9 cellular contexts compared by ENCODE assay signal in genomic region chr13:33109801-33110200, GRCh38.
DNase-seq lines count a peak whose midpoint lies in the region; ATAC-seq and TF ChIP-seq lines count a peak whose summit lies in the region.
"Had no signal": no experiment of that assay in that cellular context is flagged by ENCODE, and none has a peak within 500 bp of the region (broad histone marks: within the 10 kb centered on the region; RNA-seq: fewer than 3 reads in every experiment).

No MANE protein-coding gene starts in this region.

- peak overlapping the region in 1 of 2 experiments; percentile 18 for H3K18ac ChIP-seq in mesenchymal stem cell (ENCODE audit: low read depth in 1 of 2, low read length in 2 of 2)

- H3K9me3 ChIP-seq in DOHH2 (ENCODE audit: control insufficient read depth, insufficient read depth, low read length) (no peaks in the 10 kb centered on the region), mesenchymal stem cell (ENCODE audit: control insufficient read depth, low read length) (no peaks in the 10 kb centered on the region)
- H3K9me3 ChIP-seq in effector memory CD4-positive, alpha-beta T cell (ENCODE audit: control insufficient read depth, low read length), result no peaks in the 10 kb centered on the region

- intact Hi-C loops in activated B cell treated with CpG ODN at 0.5 μM for 24 hours (cut with micrococcal nuclease), result no loop called here

- TF ChIP-seq CTCF in DOHH2 (IDR thresholded peaks at IDR 0.05; ENCODE audit: low read depth, low read length, poor library complexity, severe bottlenecking) (peak; percentile 73), activated B cell treated with CpG ODN at 0.5 μM for 24 hours (IDR thresholded peaks at IDR 0.05) (no peak)

- no peak overlapping the region for H4K91ac ChIP-seq in mesenchymal stem cell (ENCODE audit: low read length)

- ATAC-seq in GM21526 (IDR thresholded peaks at IDR 0.05; ENCODE audit: low FRiP score, unreplicated experiment), result peak; percentile 46
- no peak for ATAC-seq in activated B cell treated with CpG ODN at 0.5 μM for 24 hours (ENCODE audit: low read depth)
- ATAC-seq in GM21360 (IDR thresholded peaks at IDR 0.05; ENCODE audit: unreplicated experiment), result no peak

- CTCF ChIA-PET in activated B cell treated with CpG ODN at 0.5 μM for 24 hours (lab: Charles Lee), result no interaction called here

- H3K4me1 ChIP-seq in DOHH2 (ENCODE audit: control insufficient read depth, low read length), result peaks cover 55% of the 10 kb centered on the region
- peaks cover 15% of the 10 kb centered on the region for H3K4me1 ChIP-seq in mesenchymal stem cell (ENCODE audit: control insufficient read depth, insufficient read depth, low read depth, low read length)
- H3K4me1 ChIP-seq in effector memory CD4-positive, alpha-beta T cell (ENCODE audit: control insufficient read depth, insufficient read depth, low read length, poor library complexity, severe bottlenecking), result no peaks in the 10 kb centered on the region

- no peaks in the 10 kb centered on the region for H3K9me3 Mint-ChIP-seq in activated B cell treated with CpG ODN at 0.5 μM for 24 hours

- H3K27me3 ChIP-seq in DOHH2 (ENCODE audit: control insufficient read depth, low read length), result no peaks in the 10 kb centered on the region
- no peaks in the 10 kb centered on the region for H3K27me3 ChIP-seq in mesenchymal stem cell (ENCODE audit: control insufficient read depth in 1 of 2, insufficient read depth in 1 of 2, low read length in 2 of 2)
- H3K27me3 ChIP-seq in effector memory CD4-positive, alpha-beta T cell (replicated peaks; ENCODE audit: control insufficient read depth, insufficient read depth, low read length, poor library complexity, severe bottlenecking), result no peaks in the 10 kb centered on the region

- H3K79me2 ChIP-seq in DOHH2 (ENCODE audit: control insufficient read depth, low read length), result no peaks in the 10 kb centered on the region

- H2BK15ac ChIP-seq in mesenchymal stem cell (ENCODE audit: low read depth, poor library complexity, severe bottlenecking), result no peak overlapping the region

- no peak overlapping the region for H3K14ac ChIP-seq in mesenchymal stem cell (ENCODE audit: low read length in 2 of 2)

- H3K36me3 Mint-ChIP-seq in activated B cell treated with CpG ODN at 0.5 μM for 24 hours (ENCODE audit: low read depth), result no peaks in the 10 kb centered on the region

- peak overlapping the region in 1 of 2 experiments; percentile 18 for H3K4ac ChIP-seq in mesenchymal stem cell (ENCODE audit: low read depth in 1 of 2, low read length in 2 of 2)

- POLR2A ChIA-PET in activated B cell treated with CpG ODN at 0.5 μM for 24 hours (lab: Charles Lee), result no interaction called here

- H2AFZ ChIP-seq in mesenchymal stem cell (ENCODE audit: low read depth, low read length), result no peak overlapping the region

- peak overlapping the region; percentile 17 for H3K4me3 Mint-ChIP-seq in activated B cell treated with CpG ODN at 0.5 μM for 24 hours

- H2AK5ac ChIP-seq in mesenchymal stem cell (ENCODE audit: low read length, severe bottlenecking), result peak overlapping the region; percentile 64

- H3K27me3 Mint-ChIP-seq in activated B cell treated with CpG ODN at 0.5 μM for 24 hours, result peaks cover 20% of the 10 kb centered on the region

- no peak overlapping the region for H2BK5ac ChIP-seq in mesenchymal stem cell (ENCODE audit: low read depth, low read length, poor library complexity, severe bottlenecking)

- H3F3A ChIP-seq in DOHH2 (ENCODE audit: control insufficient read depth, insufficient read depth), result no peaks in the 10 kb centered on the region

- no peaks in the 10 kb centered on the region for H4K20me1 ChIP-seq in DOHH2 (ENCODE audit: control insufficient read depth, insufficient read depth, low read depth, low read length)

- H3K4me2 ChIP-seq in DOHH2 (ENCODE audit: low read length) (peak overlapping the region; percentile 91), mesenchymal stem cell (ENCODE audit: low read length, poor library complexity, severe bottlenecking) (no peak overlapping the region)

- H3K36me3 ChIP-seq in DOHH2 (ENCODE audit: control insufficient read depth, low read length) (no peaks in the 10 kb centered on the region), mesenchymal stem cell (ENCODE audit: control insufficient read depth in 1 of 2, insufficient read depth in 2 of 2, low read depth in 1 of 2, low read length in 2 of 2) (peaks cover 55 to 71% of the 10 kb centered on the region in 2 experiments)
- H3K36me3 ChIP-seq in effector memory CD4-positive, alpha-beta T cell (ENCODE audit: control insufficient read depth, insufficient read depth, low read length), result no peaks in the 10 kb centered on the region

- DNase-seq in activated B cell treated with CpG ODN at 0.5 μM for 24 hours (no peak), mesenchymal stem cell (no peak), COLO829 (ENCODE audit: low spot score) (no peak), anterior cingulate cortex (lab: John Stamatoyannopoulos, UW) (no peak)
- DNase-seq in effector memory CD4-positive, alpha-beta T cell, result no peak
- DNase-seq: central memory CD4-positive, alpha-beta T cell had no signal

- H2BK120ac ChIP-seq in mesenchymal stem cell (ENCODE audit: low read depth, low read length), result no peak overlapping the region

- H3K27ac Mint-ChIP-seq in activated B cell treated with CpG ODN at 0.5 μM for 24 hours, result no peak overlapping the region

- H3K4me3 ChIP-seq in DOHH2 (ENCODE audit: low read length), result peak overlapping the region; percentile 69
- H3K4me3 ChIP-seq in mesenchymal stem cell (ENCODE audit: insufficient read depth in 1 of 2, low read depth in 1 of 2, low read length in 2 of 2), result no peak overlapping the region
- H3K4me3 ChIP-seq in effector memory CD4-positive, alpha-beta T cell (ENCODE audit: insufficient read depth, low read depth, low read length, poor library complexity, severe bottlenecking), result no peak overlapping the region

- peak overlapping the region; percentile 35 for H4K8ac ChIP-seq in mesenchymal stem cell (ENCODE audit: low read length)

- H3K9me2 ChIP-seq in DOHH2 (replicated peaks; ENCODE audit: control insufficient read depth, low read length), result no peaks in the 10 kb centered on the region

- H3K27ac ChIP-seq in DOHH2 (ENCODE audit: low read depth, low read length) (peak overlapping the region; percentile 80; the same call in 1 of the 2 replicates), mesenchymal stem cell (ENCODE audit: low read length, poor library complexity, severe bottlenecking) (no peak overlapping the region)
- no peak overlapping the region for H3K27ac ChIP-seq in effector memory CD4-positive, alpha-beta T cell (ENCODE audit: insufficient read depth, low read length, poor library complexity, severe bottlenecking)

- WGBS in mesenchymal stem cell, result 77% methylated on average over 10 of the region's 10 CpGs

- H3K23ac ChIP-seq in mesenchymal stem cell (ENCODE audit: low read length in 2 of 2), result no peak overlapping the region

- peak overlapping the region; percentile 18 for H3K9ac ChIP-seq in mesenchymal stem cell (ENCODE audit: low read length)

- peaks cover 9% of the 10 kb centered on the region for H3K79me1 ChIP-seq in mesenchymal stem cell (replicated peaks; ENCODE audit: low read length, poor library complexity, severe bottlenecking)

- H3K4me1 Mint-ChIP-seq in activated B cell treated with CpG ODN at 0.5 μM for 24 hours, result peaks cover 65% of the 10 kb centered on the region

- H2BK12ac ChIP-seq in mesenchymal stem cell (ENCODE audit: low read length in 2 of 2), result peak overlapping the region in 1 of 2 experiments; percentile 56
